In the genomic region with DNA sequence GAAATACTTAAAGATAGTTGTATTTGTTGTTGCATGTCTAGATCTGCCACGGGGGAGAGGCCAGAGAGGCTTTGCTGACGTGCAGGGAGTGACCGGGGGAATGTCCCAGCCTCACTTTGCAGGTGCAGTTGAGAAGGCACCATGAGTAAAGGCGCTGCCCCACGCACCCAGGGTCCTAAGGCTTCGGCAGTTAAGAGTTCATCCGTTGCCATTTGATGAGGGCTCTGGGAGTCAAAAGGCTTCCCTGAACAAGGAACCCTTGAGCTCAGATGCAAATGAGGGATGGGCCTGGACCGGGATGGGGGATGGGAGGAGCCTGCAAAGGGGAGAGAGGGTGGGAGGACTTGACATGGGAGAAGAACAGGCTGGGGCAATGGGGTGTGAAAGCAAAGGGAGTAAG, we compare ENCODE assay signal across 12 cellular contexts. TPM values are rescaled to one million over a fixed set of nuclear protein-coding genes. Genes with fewer than 3 reads are reported as not detected.
DNase-seq lines count a peak whose midpoint lies in the region; ATAC-seq, FAIRE-seq and TF ChIP-seq lines count a peak whose summit lies in the region.
"Had no signal": no experiment of that assay in that cellular context is flagged by ENCODE, and none has a peak within 500 bp of the region (broad histone marks: within the 10 kb centered on the region; RNA-seq: fewer than 3 reads in every experiment).

No MANE protein-coding gene starts in this region.

- H3K27ac ChIP-seq in BLaER1 treated with 17β-estradiol and CSF1 and Interleukin-3, amounts not matched to agents 10 nM and 100 nM = no peak overlapping the region
- H3K27ac ChIP-seq in spleen = no peak overlapping the region
- H3K27ac ChIP-seq: right lobe of liver had no signal

- no peak overlapping the region for H3K4me3 ChIP-seq in BLaER1 treated with 17β-estradiol and CSF1 and Interleukin-3, amounts not matched to agents 10 nM and 100 nM
- H3K4me3 ChIP-seq in spleen = no peak overlapping the region
- H3K4me3 ChIP-seq: right lobe of liver had no signal

- H3K27me3 ChIP-seq in BLaER1 treated with 17β-estradiol and CSF1 and Interleukin-3, amounts not matched to agents 10 nM and 100 nM = no peaks in the 10 kb centered on the region
- no peaks in the 10 kb centered on the region for H3K27me3 ChIP-seq in spleen (replicated peaks in 1 of 7)
- H3K27me3 ChIP-seq: right lobe of liver had no signal

- H4K20me1 ChIP-seq in BLaER1 treated with 17β-estradiol and CSF1 and Interleukin-3, amounts not matched to agents 10 nM and 100 nM = peaks cover 57 to 99% (median 83%) of the 10 kb centered on the region in 11 experiments

- no peak for TF ChIP-seq POLR2A in spleen (IDR thresholded peaks at IDR 0.05)

- H3K9me3 ChIP-seq in BLaER1 treated with 17β-estradiol and CSF1 and Interleukin-3, amounts not matched to agents 10 nM and 100 nM (replicated peaks in 1 of 11) = peaks cover 24 to 39% (median 35%) of the 10 kb centered on the region in 11 experiments
- H3K9me3 ChIP-seq in spleen = peaks cover 0 to 24% (median 16%) of the 10 kb centered on the region in 8 donors
- H3K9me3 ChIP-seq: right lobe of liver had no signal

- peak overlapping the region in 7 of 11 experiments; percentile 3 to 34 (median 22); a peak in 5 of 22 replicates for H3K4me2 ChIP-seq in BLaER1 treated with 17β-estradiol and CSF1 and Interleukin-3, amounts not matched to agents 10 nM and 100 nM

- intact Hi-C loops in spleen (cut with DNase I; ENCODE audit: low total_unique reads) = no loop called here

- no peak for FAIRE-seq in RCC 7860 (lab: Jason Lieb, UNC)

- peaks cover 0 to 58% (median 31%) of the 10 kb centered on the region in 11 experiments; a peak in 20 of 22 replicates for H3K36me3 ChIP-seq in BLaER1 treated with 17β-estradiol and CSF1 and Interleukin-3, amounts not matched to agents 10 nM and 100 nM
- H3K36me3 ChIP-seq in spleen = no peaks in the 10 kb centered on the region
- H3K36me3 ChIP-seq: right lobe of liver had no signal

- H3K4me1 ChIP-seq in BLaER1 treated with 17β-estradiol and CSF1 and Interleukin-3, amounts not matched to agents 10 nM and 100 nM = peaks cover 4 to 35% (median 19%) of the 10 kb centered on the region in 10 experiments; a peak in 19 of 20 replicates
- H3K4me1 ChIP-seq in spleen = peaks cover 0 to 68% (median 24%) of the 10 kb centered on the region in 6 donors
- H3K4me1 ChIP-seq: right lobe of liver had no signal

- no peak overlapping the region for H3K9ac ChIP-seq in BLaER1 treated with 17β-estradiol and CSF1 and Interleukin-3, amounts not matched to agents 10 nM and 100 nM

- WGBS in spleen, 5 donors = 76 to 80% (median 79%) methylated on average over 8 of the region's 8 CpGs

- peak; percentile 50 for DNase-seq in iPS-NIHi7 (ENCODE audit: extremely low spot score)
- no peak for DNase-seq in spleen
- DNase-seq in RCC 7860 (ENCODE audit: low spot score) = no peak
- DNase-seq in CD1c-positive myeloid dendritic cell (ENCODE audit: extremely low spot score) = no peak
- DNase-seq in NCI-H226 = no peak
- DNase-seq: activated T-cell treated with anti-CD3 and anti-CD28 coated beads, Interleukin-2, amount 50 U/mL, for 72 hours; NCI-H1694 treated with DMSO at 0.1 percent for 48 hours had no signal

- peak; percentile 90 for ATAC-seq in GM19463 (IDR thresholded peaks at IDR 0.05; ENCODE audit: unreplicated experiment)
- ATAC-seq in HG03378 (IDR thresholded peaks at IDR 0.05; ENCODE audit: unreplicated experiment) = peak; percentile 51
- ATAC-seq: activated T-cell treated with anti-CD3 and anti-CD28 coated beads, Interleukin-2, amount 50 U/mL, for 72 hours; SK-N-SH treated with all-trans-retinoic acid at 6 μM for 48 hours had no signal

- TF ChIP-seq CTCF in spleen (IDR thresholded peaks at IDR 0.05 in 8 of 11, conservative IDR thresholded peaks at IDR 0.05 in 3 of 11) = no peak

RNA-seq across cellular contexts. Expression of a gene that starts 20.4 kb away (rescaled TPM):
- 10 to 100 TPM; 28.0 to 41.2 (median 35.3) TPM for total RNA-seq in spleen
- 10 to 100 TPM; 15.6 to 21.0 (median 17.3) TPM for polyA plus RNA-seq in spleen
